ENCODE assay signal across 11 cellular contexts in genomic region chr2:69685321-69686048, GRCh38. TPM values are rescaled to one million over a fixed set of nuclear protein-coding genes. Genes with fewer than 3 reads are reported as not detected.
DNase-seq lines count a peak whose midpoint lies in the region; ATAC-seq and TF ChIP-seq lines count a peak whose summit lies in the region.
"Had no signal": no experiment of that assay in that cellular context is flagged by ENCODE, and none has a peak within 500 bp of the region (broad histone marks: within the 10 kb centered on the region; RNA-seq: fewer than 3 reads in every experiment).

No MANE protein-coding gene starts in this region.

- H3K79me2 ChIP-seq in GM23248 (ENCODE audit: insufficient read depth), result no peaks in the 10 kb centered on the region

- TF ChIP-seq CTCF in Calu3 (IDR thresholded peaks at IDR 0.05; ENCODE audit: unreplicated experiment) (no peak), liver (IDR thresholded peaks at IDR 0.05; ENCODE audit: low read depth, low read length, missing input control) (no peak), GM13977 (IDR thresholded peaks at IDR 0.05; ENCODE audit: extremely low read depth, insufficient read depth, missing control alignments) (no peak), progenitor cell of endocrine pancreas (IDR thresholded peaks at IDR 0.05; ENCODE audit: unreplicated experiment) (no peak)
- no peak for TF ChIP-seq CTCF in activated CD8-positive, alpha-beta T cell treated with anti-CD3 and anti-CD28 coated beads for 36 hours (IDR thresholded peaks at IDR 0.05)

- CTCF ChIA-PET in Calu3 (lab: Charles Lee), result interaction anchor here (0.9 kb wide), 1 partner anchor 66 kb away, joined by 3 read pairs; no protein-coding TSS in a partner anchor
- CTCF ChIA-PET in activated CD8-positive, alpha-beta T cell treated with anti-CD3 and anti-CD28 coated beads for 36 hours (lab: Charles Lee), result interaction anchor here (1.1 to 1.6 kb wide), 2 partner anchors 9 to 122 kb away, joined by 3 to 5 read pairs; no protein-coding TSS in a partner anchor

- H3K4me3 ChIP-seq in GM23248 (no peak overlapping the region), liver (ENCODE audit: low read depth in 1 of 3, low read length in 3 of 3) (no peak overlapping the region)
- H3K4me3 ChIP-seq: transverse colon had no signal

- BruUV-seq in Calu3 (replicated peaks; lab: Mats Ljungman, UMichigan), result no TSS peak

- peaks cover 38% of the 10 kb centered on the region for H3K4me1 Mint-ChIP-seq in Calu3 (ENCODE audit: low read depth, unreplicated experiment)
- peaks cover 61% of the 10 kb centered on the region for H3K4me1 Mint-ChIP-seq in activated CD8-positive, alpha-beta T cell treated with anti-CD3 and anti-CD28 coated beads for 36 hours (ENCODE audit: low read depth)
- peaks cover 12% of the 10 kb centered on the region for H3K4me1 Mint-ChIP-seq in progenitor cell of endocrine pancreas (ENCODE audit: low read depth)

- no peaks in the 10 kb centered on the region for H3K27me3 ChIP-seq in GM23248 (replicated peaks; ENCODE audit: insufficient read depth)
- H3K27me3 ChIP-seq in liver (ENCODE audit: control insufficient read depth in 4 of 4, insufficient read depth in 4 of 4, low read length in 3 of 4), result no peaks in the 10 kb centered on the region
- H3K27me3 ChIP-seq: transverse colon had no signal

- in situ Hi-C loops in GM23248 (cut with MboI) (no loop called here), GM13977 (cut with MboI; ENCODE audit: low pct_unique_long_range_greater_than_20kb, low sequenced_read_pairs, unreplicated experiment) (no loop called here)

- H3K4me1 ChIP-seq in GM23248 (ENCODE audit: insufficient read depth), result peaks cover 24% of the 10 kb centered on the region
- peaks cover 0 to 9% (median 0%) of the 10 kb centered on the region in 4 donors for H3K4me1 ChIP-seq in liver (ENCODE audit: control insufficient read depth in 4 of 4, insufficient read depth in 4 of 4, low read length in 3 of 4)

- no peaks in the 10 kb centered on the region for H3K9me2 ChIP-seq in GM23248 (ENCODE audit: insufficient read depth)

- H3K9ac ChIP-seq in GM23248 (no peak overlapping the region), liver (ENCODE audit: low read depth in 1 of 2, low read length in 2 of 2) (no peak overlapping the region)

- TF ChIP-seq RAD21 in liver (IDR thresholded peaks at IDR 0.05), result peak in 1 of 2 donors; percentile 28

- peaks cover 9% of the 10 kb centered on the region; the same call in 1 of the 2 replicates for H3F3A ChIP-seq in GM23248 (ENCODE audit: insufficient read depth)

- H3K36me3 ChIP-seq in GM23248 (ENCODE audit: low read depth) (no peaks in the 10 kb centered on the region), liver (ENCODE audit: control insufficient read depth in 4 of 4, insufficient read depth in 3 of 4, low read depth in 1 of 4, low read length in 3 of 4) (no peaks in the 10 kb centered on the region)
- H3K36me3 ChIP-seq: transverse colon had no signal

- H3K4me3 Mint-ChIP-seq in Calu3 (ENCODE audit: low read depth, unreplicated experiment) (no peak overlapping the region), progenitor cell of endocrine pancreas (ENCODE audit: low read depth) (no peak overlapping the region)
- no peak overlapping the region for H3K4me3 Mint-ChIP-seq in activated CD8-positive, alpha-beta T cell treated with anti-CD3 and anti-CD28 coated beads for 36 hours

- H3K27me3 Mint-ChIP-seq in Calu3 (ENCODE audit: unreplicated experiment), result no peaks in the 10 kb centered on the region
- H3K27me3 Mint-ChIP-seq in activated CD8-positive, alpha-beta T cell treated with anti-CD3 and anti-CD28 coated beads for 36 hours, result no peaks in the 10 kb centered on the region
- H3K27me3 Mint-ChIP-seq in progenitor cell of endocrine pancreas, result peaks cover 3% of the 10 kb centered on the region
- H3K27me3 Mint-ChIP-seq: naive thymus-derived CD8-positive, alpha-beta T cell had no signal

- POLR2A ChIA-PET in activated CD8-positive, alpha-beta T cell treated with anti-CD3 and anti-CD28 coated beads for 36 hours (lab: Charles Lee), result interaction anchor here (1.8 kb wide), 1 partner anchor 11 kb away, joined by 5 read pairs; no protein-coding TSS in a partner anchor

- intact Hi-C loops in Calu3 (cut with micrococcal nuclease; ENCODE audit: unreplicated experiment), result no loop called here
- intact Hi-C loops in activated CD8-positive, alpha-beta T cell treated with anti-CD3 and anti-CD28 coated beads for 36 hours (cut with micrococcal nuclease), result no loop called here

- H3K27ac ChIP-seq in GM23248 (no peak overlapping the region), liver (ENCODE audit: low read depth in 1 of 2, low read length in 2 of 2) (no peak overlapping the region)
- H3K27ac ChIP-seq: transverse colon had no signal

- H3K9me3 ChIP-seq in GM23248 (ENCODE audit: low read depth) (no peaks in the 10 kb centered on the region), liver (ENCODE audit: control insufficient read depth in 4 of 4, low read length in 3 of 4) (no peaks in the 10 kb centered on the region)
- H3K9me3 ChIP-seq: transverse colon had no signal

- WGBS in GM23248 (ENCODE audit: low coverage in 1 of 2, low lambda C conversion rate in 2 of 2, missing lambda C conversion rate in 2 of 2), 2 experiments, result 55 to 61% methylated on average over 5 of the region's 5 CpGs
- WGBS in liver, result 57% methylated on average over 5 of the region's 5 CpGs

- H3K36me3 Mint-ChIP-seq in Calu3 (ENCODE audit: insufficient read depth, unreplicated experiment) (no peaks in the 10 kb centered on the region), progenitor cell of endocrine pancreas (ENCODE audit: insufficient read depth) (no peaks in the 10 kb centered on the region)
- peaks cover 2% of the 10 kb centered on the region for H3K36me3 Mint-ChIP-seq in activated CD8-positive, alpha-beta T cell treated with anti-CD3 and anti-CD28 coated beads for 36 hours (ENCODE audit: low read depth)
- H3K36me3 Mint-ChIP-seq: naive thymus-derived CD8-positive, alpha-beta T cell had no signal

- DNase-seq in Calu3 (peak; percentile 47), GM23248 (peak; percentile 60), retina (no peak), GM13977 (ENCODE audit: low spot score) (no peak), progenitor cell of endocrine pancreas (ENCODE audit: low spot score, unreplicated experiment) (no peak)
- peak; percentile 84 for DNase-seq in activated CD8-positive, alpha-beta T cell treated with anti-CD3 and anti-CD28 coated beads for 36 hours
- DNase-seq: activated CD4-positive, CD25-positive, alpha-beta regulatory T cell; naive thymus-derived CD8-positive, alpha-beta T cell; transverse colon had no signal

- H4K20me1 ChIP-seq in GM23248 (ENCODE audit: insufficient read depth), result no peaks in the 10 kb centered on the region

- no peak overlapping the region for H3K4me2 ChIP-seq in GM23248 (ENCODE audit: unreplicated experiment)

- ATAC-seq in activated CD8-positive, alpha-beta T cell treated with anti-CD3 and anti-CD28 coated beads for 36 hours, result peak; percentile 89
- ATAC-seq in GM19351 (IDR thresholded peaks at IDR 0.05; ENCODE audit: unreplicated experiment), result no peak
- ATAC-seq: naive thymus-derived CD8-positive, alpha-beta T cell had no signal

- no peak overlapping the region for H3K27ac Mint-ChIP-seq in Calu3 (ENCODE audit: unreplicated experiment)
- H3K27ac Mint-ChIP-seq in activated CD8-positive, alpha-beta T cell treated with anti-CD3 and anti-CD28 coated beads for 36 hours, result peak overlapping the region; percentile 48
- no peak overlapping the region for H3K27ac Mint-ChIP-seq in progenitor cell of endocrine pancreas

- no peak overlapping the region for H2AFZ ChIP-seq in GM23248

- H3K9me3 Mint-ChIP-seq in Calu3 (ENCODE audit: low read depth, unreplicated experiment) (no peaks in the 10 kb centered on the region), progenitor cell of endocrine pancreas (ENCODE audit: low read depth) (peaks cover 2% of the 10 kb centered on the region)
- no peaks in the 10 kb centered on the region for H3K9me3 Mint-ChIP-seq in activated CD8-positive, alpha-beta T cell treated with anti-CD3 and anti-CD28 coated beads for 36 hours

TF ChIP-seq in liver, 16 proteins besides CTCF, POLR2A, EP300 and RAD21 (continues in another document):
- TF ChIP-seq NR2F2 (IDR thresholded peaks at IDR 0.05), result no peak

RNA-seq across cellular contexts. Expression of gene AAK1, which starts 41.9 kb away (rescaled TPM):
- total RNA-seq in Calu3 (2022) (46.7 and 60.1 TPM in 2 replicates), liver (10 to 100 TPM in 1 of 2 donors, 1 to 10 TPM in 1; 8.8 to 13.7 TPM), progenitor cell of endocrine pancreas (42.5 and 43.4 TPM in 2 replicates)
- total RNA-seq in GM23248 (2014; rRNA removed; shearing (Covaris generic)), result 41.2 and 68.3 TPM in 2 replicates
- polyA plus RNA-seq in GM23248 (2016; fragmentation: Nextera tagmentation; extraction: Ambion mirVana) (38.5 and 50.7 TPM in 2 replicates), liver (10 to 100 TPM in 1 of 2 donors, 1 to 10 TPM in 1; 3.9 to 14.3 TPM)
- total RNA-seq in activated CD8-positive, alpha-beta T cell treated with anti-CD3 and anti-CD28 coated beads for 36 hours, result 100 to 1,000 TPM; 114 to 115 TPM

RNA-seq across cellular contexts. Expression of gene ANXA4, which starts 56.4 kb away (rescaled TPM):
- total RNA-seq in Calu3 (2022), result 1,439 and 1,638 TPM in 2 replicates
- 31.0 and 35.7 TPM in 2 replicates for total RNA-seq in GM23248 (2014; rRNA removed; shearing (Covaris generic))
- polyA plus RNA-seq in GM23248 (2016; fragmentation: Nextera tagmentation; extraction: Ambion mirVana), result 113 and 122 TPM in 2 replicates
- 10 to 100 TPM; 14.6 to 17.5 TPM for total RNA-seq in activated CD8-positive, alpha-beta T cell treated with anti-CD3 and anti-CD28 coated beads for 36 hours
- 10 to 100 TPM; 17.6 to 48.9 TPM for total RNA-seq in liver
- polyA plus RNA-seq in liver, result 100 to 1,000 TPM in 1 of 2 donors, 10 to 100 TPM in 1; 69.9 to 135 TPM
- total RNA-seq in progenitor cell of endocrine pancreas, result 250 and 262 TPM in 2 replicates

Comparison
In these comparisons a context has a peak if more than half of its experiments do, and no peak if none do; other contexts are left out.
1. DNase-seq: peak in Calu3 (single experiment), GM23248 (single experiment) and activated CD8-positive, alpha-beta T cell treated with anti-CD3 and anti-CD28 coated beads for 36 hours (single experiment); none in retina (single experiment), GM13977 (single experiment) and progenitor cell of endocrine pancreas (single experiment).